Comparison of ENCODE assay signal across 8 cellular contexts in the genomic region with DNA sequence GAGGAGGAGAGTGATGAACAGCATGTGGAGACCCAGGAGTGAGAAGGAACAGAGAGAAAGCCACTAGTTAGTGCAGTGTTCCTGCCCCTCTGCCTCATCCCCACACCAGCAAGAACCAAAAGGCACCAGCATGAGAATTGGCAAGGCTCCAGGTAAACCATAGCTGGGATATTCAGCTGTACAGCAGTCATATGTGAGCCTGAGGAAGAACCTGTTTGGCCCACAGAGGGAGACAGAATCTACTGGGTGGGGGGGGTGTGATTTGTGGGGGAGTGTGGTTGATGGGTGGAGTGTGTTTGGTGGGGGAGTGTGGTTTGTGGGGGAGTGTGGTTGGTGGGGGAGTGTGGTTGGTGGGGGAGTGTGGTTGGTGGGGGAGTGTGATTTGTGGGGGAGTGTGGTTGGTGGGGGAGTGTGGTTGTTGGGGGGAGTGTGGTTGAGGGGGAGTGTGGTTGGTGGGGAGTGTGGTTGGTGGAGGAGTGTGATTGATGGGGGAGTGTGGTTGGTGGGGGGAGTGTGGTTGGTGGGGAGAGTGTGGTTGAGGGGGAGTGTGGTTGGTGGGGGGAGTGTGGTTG. TPM values are rescaled to one million over a fixed set of nuclear protein-coding genes. Genes with fewer than 3 reads are reported as not detected.
A peak's percentile ranks its signal among the peaks of the same experiment; 100 is the strongest.
DNase-seq lines count a peak whose midpoint lies in the region; ATAC-seq and TF ChIP-seq lines count a peak whose summit lies in the region.

No MANE protein-coding gene starts in this region.

- peaks cover 2% of the 10 kb centered on the region for H3K9me3 Mint-ChIP-seq in memory B cell

- peaks cover 49% of the 10 kb centered on the region for H3K79me2 ChIP-seq in DND-41 (ENCODE audit: insufficient read depth, low read length)

- H3K9me3 ChIP-seq in DND-41 (ENCODE audit: insufficient read depth, low read length, severe bottlenecking) (no peaks in the 10 kb centered on the region), MG63 (no peaks in the 10 kb centered on the region)

- H3K36me3 ChIP-seq in DND-41 (ENCODE audit: insufficient read depth, low read length): peaks cover 15% of the 10 kb centered on the region
- H3K36me3 ChIP-seq in MG63: no peaks in the 10 kb centered on the region

- intact Hi-C loops in Right ventricle myocardium inferior (cut with DNase I): no loop called here

- ATAC-seq in DND-41 (ENCODE audit: insufficient read depth, low read depth) (no peak), memory B cell (ENCODE audit: low read depth) (no peak), Right ventricle myocardium inferior (no peak)
- ATAC-seq in activated CD4-positive, CD25-positive, alpha-beta regulatory T cell treated with anti-CD3 and anti-CD28 coated beads, Interleukin-2, amount 50 U/mL, for 24 hours: no peak

- H3K27me3 ChIP-seq in DND-41 (ENCODE audit: insufficient read depth, low read length, poor library complexity) (no peaks in the 10 kb centered on the region), MG63 (no peaks in the 10 kb centered on the region)

- H3K36me3 Mint-ChIP-seq in memory B cell: peaks cover 16% of the 10 kb centered on the region

- H3K4me1 ChIP-seq in DND-41 (ENCODE audit: insufficient read depth, low read length): no peaks in the 10 kb centered on the region

- no peak overlapping the region for H3K27ac ChIP-seq in DND-41 (ENCODE audit: low read length)

- DNase-seq in DND-41 (peak; percentile 14), MG63 (peak; percentile 11), astrocyte of the spinal cord (ENCODE audit: low read depth, low spot score) (peak; percentile 30), memory B cell (ENCODE audit: low spot score in 2 of 2) (no peak), DMS114 treated with DMSO at 0.1 percent for 48 hours (lab: John Stamatoyannopoulos, UW; ENCODE audit: unreplicated experiment) (no peak), Right ventricle myocardium inferior (ENCODE audit: missing footprints) (no peak)
- no peak for DNase-seq in stimulated activated CD4-positive, alpha-beta T cell treated with anti-CD3 and anti-CD28 coated beads, Interleukin-15, amount 100 ng/mL, for 24 hours

- peaks cover 81% of the 10 kb centered on the region for H4K20me1 ChIP-seq in DND-41 (ENCODE audit: insufficient read depth, low read length)

- no peak overlapping the region for H3K4me2 ChIP-seq in DND-41 (ENCODE audit: insufficient read depth, low read length)

- peaks cover 28% of the 10 kb centered on the region for H3K4me1 Mint-ChIP-seq in memory B cell

- H3K4me3 Mint-ChIP-seq in memory B cell: no peak overlapping the region

- H3K9ac ChIP-seq in DND-41 (ENCODE audit: low read depth, low read length): no peak overlapping the region

- H3K27ac Mint-ChIP-seq in memory B cell: peak overlapping the region; percentile 15

- H3K4me3 ChIP-seq in DND-41 (ENCODE audit: low read depth in 1 of 2, low read length in 2 of 2): no peak overlapping the region
- H3K4me3 ChIP-seq in MG63: no peak overlapping the region
- no peak overlapping the region for H3K4me3 ChIP-seq in astrocyte of the spinal cord (ENCODE audit: low read depth, low read length)

- in situ Hi-C loops in astrocyte of the spinal cord (cut with HindIII; ENCODE audit: low sequenced_read_pairs): no loop called here

- TF ChIP-seq CTCF in DND-41 (IDR thresholded peaks at IDR 0.05; ENCODE audit: borderline replicate concordance, extremely low read depth, low read length, poor library complexity, severe bottlenecking): no peak
- no peak for TF ChIP-seq CTCF in astrocyte of the spinal cord (IDR thresholded peaks at IDR 0.05; ENCODE audit: low read depth, low read length)

- H3K27me3 Mint-ChIP-seq in memory B cell: no peaks in the 10 kb centered on the region

- H2AFZ ChIP-seq in DND-41 (ENCODE audit: low read depth, low read length): no peak overlapping the region

RNA-seq across cellular contexts. Expression of a gene that starts 19.4 kb away (rescaled TPM):
- total RNA-seq in MG63 (2014; rRNA removed; shearing (Covaris generic); ENCODE audit: low replicate concordance): 15.1 and 19.1 TPM in 2 replicates
- total RNA-seq in Right ventricle myocardium inferior: 50.7 TPM

RNA-seq across cellular contexts. Expression of a gene that starts 45.6 kb away (rescaled TPM):
- total RNA-seq in MG63 (2014; rRNA removed; shearing (Covaris generic); ENCODE audit: low replicate concordance): 3.7 and 5.8 TPM in 2 replicates
- 12.6 TPM for total RNA-seq in Right ventricle myocardium inferior

RNA-seq across cellular contexts. Expression of a gene that starts 46.7 kb away (rescaled TPM):
- 0.16 and 0.94 TPM in 2 replicates for total RNA-seq in MG63 (2014; rRNA removed; shearing (Covaris generic); ENCODE audit: low replicate concordance)
- 0.78 TPM for total RNA-seq in Right ventricle myocardium inferior

RNA-seq across cellular contexts. Expression of a gene that starts 50.3 kb away (rescaled TPM):
- 0.07 TPM in 1 of 2 replicates, not detected in the other for total RNA-seq in MG63 (2014; rRNA removed; shearing (Covaris generic); ENCODE audit: low replicate concordance)
- 0.41 TPM for total RNA-seq in Right ventricle myocardium inferior

Comparison
In these comparisons a context has a peak if more than half of its experiments do, and no peak if none do; other contexts are left out.
1. DNase-seq: peak in DND-41 (single experiment), MG63 (single experiment) and astrocyte of the spinal cord (single experiment); none in memory B cell (0 of 2), DMS114 treated with DMSO at 0.1 percent for 48 hours (single experiment), Right ventricle myocardium inferior (single experiment) and stimulated activated CD4-positive, alpha-beta T cell treated with anti-CD3 and anti-CD28 coated beads, Interleukin-15, amount 100 ng/mL, for 24 hours (single experiment).